9 cellular contexts compared by ENCODE assay signal in genomic region chr7:132575987-132576722, GRCh38. TPM values are rescaled to one million over a fixed set of nuclear protein-coding genes. Genes with fewer than 3 reads are reported as not detected.
A peak's percentile ranks its signal among the peaks of the same experiment; 100 is the strongest.
DNase-seq lines count a peak whose midpoint lies in the region; ATAC-seq, FAIRE-seq and TF ChIP-seq lines count a peak whose summit lies in the region.
"Had no signal": no experiment of that assay in that cellular context is flagged by ENCODE, and none has a peak within 500 bp of the region (broad histone marks: within the 10 kb centered on the region; RNA-seq: fewer than 3 reads in every experiment).

Gene PLXNA4, minus strand, starts transcription at chr7:132576470. Its CDS starts 67,777 bp downstream, at chr7:132508693.

- H3K4me3 ChIP-seq in ascending aorta (peak within 1 kb of the TSS; percentile 72), keratinocyte (ENCODE audit: control insufficient read depth in 2 of 3, extremely low read depth in 1 of 3, insufficient read depth in 2 of 3, low read depth in 1 of 3, low read length in 3 of 3) (no peak within 1 kb of the TSS), smooth muscle cell (peak within 1 kb of the TSS; percentile 70)

- no peak for FAIRE-seq in keratinocyte (lab: Jason Lieb, UNC)

- H3K36me3 ChIP-seq in ascending aorta, result no peaks in the 10 kb centered on the region
- no peaks in the 10 kb centered on the region for H3K36me3 ChIP-seq in keratinocyte (ENCODE audit: control insufficient read depth in 2 of 2, extremely low read depth in 1 of 2, insufficient read depth in 2 of 2, low read length in 2 of 2)
- no peaks in the 10 kb centered on the region for H3K36me3 ChIP-seq in smooth muscle cell (ENCODE audit: low read depth)

- no peaks in the 10 kb centered on the region for H3K36me3 Mint-ChIP-seq in activated T-cell treated with anti-CD3 and anti-CD28 coated beads, Interleukin-2, amount 50 U/mL, for 24 hours (ENCODE audit: low read depth)

- DNase-seq in activated T-cell treated with anti-CD3 and anti-CD28 coated beads, Interleukin-2, amount 50 U/mL, for 24 hours, result peak; percentile 43
- no peak for DNase-seq in activated T-cell treated with anti-CD3 and anti-CD28 coated beads, Interleukin-2, amount 50 U/mL, for 1 hour
- DNase-seq in ascending aorta (ENCODE audit: low spot score in 2 of 2), result no peak
- no peak for DNase-seq in keratinocyte (ENCODE audit: low read depth, low spot score)
- DNase-seq in smooth muscle cell (lab: John Stamatoyannopoulos, UW; ENCODE audit: unreplicated experiment), result no peak
- no peak for DNase-seq in left colon
- DNase-seq in AG08396 (ENCODE audit: low spot score), result no peak
- DNase-seq in cortex of kidney (lab: John Stamatoyannopoulos, UW), result no peak
- DNase-seq: activated B cell treated with CpG ODN at 0.5 μM for 24 hours had no signal

- TF ChIP-seq CTCF in ascending aorta (IDR thresholded peaks at IDR 0.05) (no peak), keratinocyte (optimal IDR thresholded peaks at IDR 0.05 in 1 of 3, IDR thresholded peaks at IDR 0.05 in 1 of 3, conservative IDR thresholded peaks at IDR 0.05 in 1 of 3; ENCODE audit: extremely low read depth in 1 of 3, insufficient read depth in 2 of 3, low read length in 3 of 3) (no peak), smooth muscle cell (IDR thresholded peaks at IDR 0.05; ENCODE audit: borderline replicate concordance, insufficient read depth, poor library complexity, severe bottlenecking) (peak; percentile 2)

- H3K4me1 Mint-ChIP-seq in activated T-cell treated with anti-CD3 and anti-CD28 coated beads, Interleukin-2, amount 50 U/mL, for 24 hours (ENCODE audit: low read depth), result peaks cover 25% of the 10 kb centered on the region

- H3K27ac ChIP-seq in ascending aorta (peak within 1 kb of the TSS; percentile 46), keratinocyte (ENCODE audit: control insufficient read depth, insufficient read depth, low read length) (no peak within 1 kb of the TSS), smooth muscle cell (ENCODE audit: low read depth) (no peak within 1 kb of the TSS)

- H3F3A ChIP-seq in smooth muscle cell (ENCODE audit: low read depth), result no peaks in the 10 kb centered on the region

- 3% methylated on average over 46 of the region's 65 CpGs for WGBS in smooth muscle cell (ENCODE audit: low lambda C conversion rate)

- no peak for ATAC-seq in left colon

- peaks cover 89% of the 10 kb centered on the region for H3K27me3 Mint-ChIP-seq in activated T-cell treated with anti-CD3 and anti-CD28 coated beads, Interleukin-2, amount 50 U/mL, for 24 hours

- H4K20me1 ChIP-seq in keratinocyte (ENCODE audit: control insufficient read depth, extremely low read depth, insufficient read depth, low read length) (no peaks in the 10 kb centered on the region), smooth muscle cell (ENCODE audit: low read depth) (peaks cover 6% of the 10 kb centered on the region)

- dilution Hi-C loops in keratinocyte (cut with MboI; ENCODE audit: extremely low pct_ligation_motif_present, low sequenced_read_pairs), result no loop called here

- H3K9me3 ChIP-seq in ascending aorta (no peaks in the 10 kb centered on the region), keratinocyte (ENCODE audit: control insufficient read depth, low read depth, low read length) (no peaks in the 10 kb centered on the region), smooth muscle cell (replicated peaks; ENCODE audit: low read depth) (no peaks in the 10 kb centered on the region)

- H3K4me1 ChIP-seq in ascending aorta (peaks cover 0 to 25% of the 10 kb centered on the region in 2 donors), keratinocyte (ENCODE audit: control insufficient read depth, extremely low read depth, insufficient read depth, low read length) (peaks cover 3% of the 10 kb centered on the region), smooth muscle cell (ENCODE audit: low read depth) (peaks cover 17% of the 10 kb centered on the region)

- H3K27ac Mint-ChIP-seq in activated T-cell treated with anti-CD3 and anti-CD28 coated beads, Interleukin-2, amount 50 U/mL, for 24 hours, result no peak within 1 kb of the TSS
- H3K27ac Mint-ChIP-seq: activated B cell treated with CpG ODN at 0.5 μM for 24 hours had no signal

- H3K9ac ChIP-seq in keratinocyte (ENCODE audit: control insufficient read depth, extremely low read depth, insufficient read depth, low read length) (no peak within 1 kb of the TSS), smooth muscle cell (ENCODE audit: low read depth) (no peak within 1 kb of the TSS)

- H3K4me2 ChIP-seq in keratinocyte (ENCODE audit: control insufficient read depth, extremely low read depth, insufficient read depth, low read depth, low read length) (no peak within 1 kb of the TSS), smooth muscle cell (peak within 1 kb of the TSS; percentile 93)

- no peaks in the 10 kb centered on the region for H3K9me1 ChIP-seq in keratinocyte (ENCODE audit: control insufficient read depth, extremely low read depth, insufficient read depth, low read length)

- no peaks in the 10 kb centered on the region for H3K79me2 ChIP-seq in keratinocyte (ENCODE audit: control insufficient read depth, insufficient read depth, low read length)
- H3K79me2 ChIP-seq in smooth muscle cell (ENCODE audit: low read depth), result peaks cover 17% of the 10 kb centered on the region

- peak within 1 kb of the TSS; percentile 59 for H3K4me3 Mint-ChIP-seq in activated T-cell treated with anti-CD3 and anti-CD28 coated beads, Interleukin-2, amount 50 U/mL, for 24 hours
- H3K4me3 Mint-ChIP-seq: activated B cell treated with CpG ODN at 0.5 μM for 24 hours had no signal

- H3K9me3 Mint-ChIP-seq in activated T-cell treated with anti-CD3 and anti-CD28 coated beads, Interleukin-2, amount 50 U/mL, for 24 hours, result no peaks in the 10 kb centered on the region
- H3K9me3 Mint-ChIP-seq: activated B cell treated with CpG ODN at 0.5 μM for 24 hours had no signal

- peak within 1 kb of the TSS; percentile 19 for H2AFZ ChIP-seq in keratinocyte (ENCODE audit: control insufficient read depth, low read length)
- H2AFZ ChIP-seq in smooth muscle cell (ENCODE audit: low read depth), result peak within 1 kb of the TSS; percentile 76

- intact Hi-C loops in ascending aorta (cut with DNase I), result loop anchor here (2.0 to 10.0 kb wide), 4 partner anchors 75 to 429 kb away; no protein-coding TSS in a partner anchor
- intact Hi-C loops in left colon (cut with DNase I, micrococcal nuclease), result no loop called here

- H3K27me3 ChIP-seq in ascending aorta (no peaks in the 10 kb centered on the region), keratinocyte (ENCODE audit: control insufficient read depth, extremely low read depth, insufficient read depth, low read length) (peaks cover 77% of the 10 kb centered on the region), smooth muscle cell (ENCODE audit: low read depth) (peaks cover 44% of the 10 kb centered on the region)

RNA-seq across cellular contexts. Expression of gene PLXNA4, which starts in this region (rescaled TPM):
- total RNA-seq in ascending aorta, result 27.1 TPM
- under 0.01 to 0.09 TPM (median 0.01 TPM) in 3 replicates for polyA plus RNA-seq in keratinocyte
- 0.02 TPM for polyA plus RNA-seq in keratinocyte (2011; ENCODE audit: low read depth)
- polyA plus RNA-seq in keratinocyte (2011; cell fraction: cytosol; rRNA removed), result 0.01 TPM in 1 of 2 replicates, not detected in the other
- polyA plus RNA-seq in keratinocyte (2011; cell fraction: nucleus; rRNA removed), result 0.01 and 0.15 TPM in 2 replicates
- polyA plus RNA-seq in keratinocyte (2012; ENCODE audit: low replicate concordance), result 0.04 TPM in 1 of 2 replicates, not detected in the other
- polyA minus RNA-seq in keratinocyte, result 0.03 to 0.06 TPM in 2 of 3 replicates, not detected in the other
- polyA minus RNA-seq in keratinocyte (2011; cell fraction: cytosol; rRNA and poly(A)+ RNA removed), result not detected
- polyA minus RNA-seq in keratinocyte (2011; cell fraction: nucleus; rRNA and poly(A)+ RNA removed), result 0.08 and 0.32 TPM in 2 replicates
- total RNA-seq in smooth muscle cell, result 9.9 and 13.0 TPM in 2 replicates
- polyA plus RNA-seq in smooth muscle cell, result 4.5 and 8.5 TPM in 2 replicates
- 1 to 10 TPM; 1.1 to 1.3 TPM for total RNA-seq in left colon
- total RNA-seq: activated B cell treated with CpG ODN at 0.5 μM for 24 hours had no signal

Comparison
In these comparisons a context has a peak if more than half of its experiments do, and no peak if none do; other contexts are left out.
1. H3K27ac ChIP-seq: peak in ascending aorta (2 of 2); none in keratinocyte (single experiment) and smooth muscle cell (single experiment).
2. H3K4me3 ChIP-seq: peak in ascending aorta (2 of 2) and smooth muscle cell (single experiment); none in keratinocyte (0 of 3).